20 cellular contexts compared by ENCODE assay signal in the genomic region with DNA sequence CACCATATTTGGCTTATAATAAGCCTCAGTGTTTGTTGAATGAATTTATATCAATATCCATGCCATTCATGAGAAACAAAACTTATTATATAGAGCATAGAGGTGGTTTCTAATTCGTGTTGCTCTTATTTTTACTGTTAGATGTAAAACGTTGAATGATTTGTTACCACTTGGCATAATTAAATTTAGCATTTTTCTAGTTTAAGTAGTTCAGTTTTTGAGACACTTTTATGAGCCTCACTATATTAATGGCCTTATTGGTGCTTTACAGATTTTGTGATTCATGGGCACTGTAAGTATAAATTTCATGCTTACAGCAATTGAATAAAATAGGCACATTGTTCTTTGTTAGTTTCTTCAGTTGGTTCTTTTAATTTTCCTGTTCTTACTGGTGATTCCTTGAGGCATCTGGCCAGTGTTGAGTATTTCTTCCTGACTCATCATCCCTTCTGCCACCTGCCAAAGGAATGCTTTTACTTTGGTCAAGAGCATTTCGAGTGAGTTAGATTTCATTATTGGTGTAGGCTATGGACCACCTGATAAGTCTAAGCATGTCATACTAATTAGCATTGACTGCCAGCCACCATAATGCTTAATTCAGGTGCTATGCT. TPM values are rescaled to one million over a fixed set of nuclear protein-coding genes. Genes with fewer than 3 reads are reported as not detected.
A peak's percentile ranks its signal among the peaks of the same experiment; 100 is the strongest.
DNase-seq lines count a peak whose midpoint lies in the region; ATAC-seq and TF ChIP-seq lines count a peak whose summit lies in the region.
"Had no signal": no experiment of that assay in that cellular context is flagged by ENCODE, and none has a peak within 500 bp of the region (broad histone marks: within the 10 kb centered on the region; RNA-seq: fewer than 3 reads in every experiment).

No MANE protein-coding gene starts in this region.

- H3K4me1 Mint-ChIP-seq in H9, result peaks cover 33 to 35% of the 10 kb centered on the region in 2 experiments

- H3K23me2 ChIP-seq in H9 (ENCODE audit: insufficient read length, low read depth, low read length, poor library complexity, severe bottlenecking), result no peaks in the 10 kb centered on the region

- H3K79me1 ChIP-seq in H9 (ENCODE audit: insufficient read depth, low read depth, low read length, poor library complexity, severe bottlenecking), result no peaks in the 10 kb centered on the region

- no peak overlapping the region for H2BK12ac ChIP-seq in H9 (ENCODE audit: insufficient read length, low read depth, low read length)

- H4K5ac ChIP-seq in H9 (ENCODE audit: insufficient read length, low read depth, low read length), result no peak overlapping the region

- H3K9me2 ChIP-seq in hepatocyte (replicated peaks; ENCODE audit: insufficient read depth), result no peaks in the 10 kb centered on the region

- H3K14ac ChIP-seq in H9 (ENCODE audit: insufficient read depth, low read length), result no peak overlapping the region

- DNase-seq in H9 (no peak), NCI-H69 (lab: John Stamatoyannopoulos, UW) (peak; percentile 68), epithelial cell of esophagus (ENCODE audit: low read depth) (peak; percentile 59), retinal pigment epithelial cell (ENCODE audit: low read depth) (peak; percentile 22), hepatocyte (ENCODE audit: low spot score) (no peak), pons (ENCODE audit: low spot score) (no peak), upper lobe of left lung (no peak)
- DNase-seq: activated T-cell treated with anti-CD3 and anti-CD28 coated beads, Interleukin-2, amount 50 U/mL, for 72 hours; CD4-positive, alpha-beta T cell; colonic mucosa; hypothalamus; lower lobe of right lung; NCI-H1417 treated with DMSO at 0.1 percent for 48 hours; stimulated activated CD4-positive, alpha-beta T cell treated with anti-CD3 and anti-CD28 coated beads, Interleukin-2, amount 100 ng/mL, for 24 hours; T1000 had no signal

- H3K4me2 ChIP-seq in H9 (ENCODE audit: insufficient read depth, insufficient read length, low read length) (no peak overlapping the region), hepatocyte (no peak overlapping the region)

- H3K9ac ChIP-seq in H9 (ENCODE audit: extremely low read depth, insufficient read length, low read length), result no peak overlapping the region

- H3K36me3 Mint-ChIP-seq in H9 (ENCODE audit: insufficient read depth in 1 of 3, low read depth in 3 of 3), result peaks cover 1 to 8% (median 3%) of the 10 kb centered on the region in 3 experiments; a peak in 3 of 7 replicates

- no peak overlapping the region for H3K23ac ChIP-seq in H9 (ENCODE audit: insufficient read length, low read depth, low read length)

- no peak overlapping the region for H2BK120ac ChIP-seq in H9 (ENCODE audit: low read depth, low read length, poor library complexity, severe bottlenecking)

- peak overlapping the region; percentile 68 for H3K27ac ChIP-seq in H9 (ENCODE audit: insufficient read length, low read depth, low read length)
- no peak overlapping the region for H3K27ac ChIP-seq in hepatocyte
- H3K27ac ChIP-seq in upper lobe of left lung, result no peak overlapping the region
- H3K27ac ChIP-seq: colonic mucosa, lower lobe of right lung, tibial nerve had no signal

- peak overlapping the region in 1 of 3 experiments; percentile 53; a peak in 2 of 7 replicates for H3K27ac Mint-ChIP-seq in H9
- H3K27ac Mint-ChIP-seq: activated T-cell treated with anti-CD3 and anti-CD28 coated beads, Interleukin-2, amount 50 U/mL, for 72 hours; CD4-positive, alpha-beta T cell; natural killer cell treated with Interleukin-12 subunit alpha and Interleukin-12 subunit beta and Interleukin-15 and Interleukin-18, amount 100 ng/mL, for 72 hours had no signal

- no peak overlapping the region for H2AK5ac ChIP-seq in H9 (ENCODE audit: insufficient read length, low read length)

- H3K4me3 Mint-ChIP-seq in H9, result no peak overlapping the region
- H3K4me3 Mint-ChIP-seq: activated T-cell treated with anti-CD3 and anti-CD28 coated beads, Interleukin-2, amount 50 U/mL, for 72 hours; CD4-positive, alpha-beta T cell; natural killer cell treated with Interleukin-12 subunit alpha and Interleukin-12 subunit beta and Interleukin-15 and Interleukin-18, amount 100 ng/mL, for 72 hours had no signal

- H3K4ac ChIP-seq in H9 (ENCODE audit: low read depth, low read length), result no peak overlapping the region

- H3K27me3 Mint-ChIP-seq in H9 (ENCODE audit: low read depth), result no peaks in the 10 kb centered on the region
- H3K27me3 Mint-ChIP-seq: CD4-positive, alpha-beta T cell; natural killer cell treated with Interleukin-12 subunit alpha and Interleukin-12 subunit beta and Interleukin-15 and Interleukin-18, amount 100 ng/mL, for 72 hours had no signal

- no peak overlapping the region for H3K4me3 ChIP-seq in epithelial cell of esophagus (ENCODE audit: low read length)
- H3K4me3 ChIP-seq in retinal pigment epithelial cell (ENCODE audit: low read length), result no peak overlapping the region
- no peak overlapping the region for H3K4me3 ChIP-seq in hepatocyte
- no peak overlapping the region for H3K4me3 ChIP-seq in upper lobe of left lung
- H3K4me3 ChIP-seq: colonic mucosa, lower lobe of right lung, tibial nerve had no signal

- H3K9me3 ChIP-seq in H9 (ENCODE audit: control insufficient read depth, low read depth, low read length) (no peaks in the 10 kb centered on the region), hepatocyte (ENCODE audit: low read depth) (no peaks in the 10 kb centered on the region), upper lobe of left lung (no peaks in the 10 kb centered on the region)
- H3K9me3 ChIP-seq: colonic mucosa, lower lobe of right lung, tibial nerve had no signal

- H3K27me3 ChIP-seq in H9 (ENCODE audit: insufficient read depth, low read length) (no peaks in the 10 kb centered on the region), hepatocyte (no peaks in the 10 kb centered on the region), upper lobe of left lung (no peaks in the 10 kb centered on the region)
- H3K27me3 ChIP-seq: colonic mucosa, tibial nerve had no signal

- ATAC-seq in HG02759 (IDR thresholded peaks at IDR 0.05; ENCODE audit: unreplicated experiment) (no peak), upper lobe of left lung (ENCODE audit: low FRiP score in 2 of 2) (no peak)
- ATAC-seq: activated T-cell treated with anti-CD3 and anti-CD28 coated beads, Interleukin-2, amount 50 U/mL, for 72 hours; lower lobe of right lung; natural killer cell treated with Interleukin-12 subunit alpha and Interleukin-12 subunit beta and Interleukin-15 and Interleukin-18, amount 100 ng/mL, for 72 hours; right cardiac atrium; Right ventricle myocardium inferior had no signal

- H2BK20ac ChIP-seq in H9 (ENCODE audit: low read depth, low read length, poor library complexity, severe bottlenecking), result no peak overlapping the region

- H3K18ac ChIP-seq in H9 (ENCODE audit: insufficient read length, low read depth, low read length), result no peak overlapping the region

- no CpG with 5 or more reads among the region's 3 CpGs for WGBS in H9 (ENCODE audit: extremely low coverage, insufficient read length, low lambda C conversion rate)
- WGBS in hepatocyte (ENCODE audit: low lambda C conversion rate, missing lambda C conversion rate), result 89% methylated on average over 3 of the region's 3 CpGs
- 81 to 91% methylated on average over 3 of the region's 3 CpGs for WGBS in upper lobe of left lung, 2 donors

- no peak overlapping the region for H4K91ac ChIP-seq in H9 (ENCODE audit: insufficient read length, low read depth, low read length)

- no peak overlapping the region for H4K8ac ChIP-seq in H9 (replicated peaks; ENCODE audit: insufficient read length, low read depth, low read length)

- no peaks in the 10 kb centered on the region for H4K20me1 ChIP-seq in H9 (ENCODE audit: control insufficient read depth, insufficient read depth, insufficient read length)
- H4K20me1 ChIP-seq in hepatocyte (ENCODE audit: insufficient read depth, poor library complexity, severe bottlenecking), result no peaks in the 10 kb centered on the region

- no peak for TF ChIP-seq CTCF in H9 (conservative IDR thresholded peaks at IDR 0.05)
- no peak for TF ChIP-seq CTCF in epithelial cell of esophagus (IDR thresholded peaks at IDR 0.05; ENCODE audit: insufficient read depth, low read depth, low read length, missing control alignments)
- TF ChIP-seq CTCF in retinal pigment epithelial cell (conservative IDR thresholded peaks at IDR 0.05; ENCODE audit: low read depth, low read length), result no peak
- TF ChIP-seq CTCF in hepatocyte (IDR thresholded peaks at IDR 0.05; ENCODE audit: poor library complexity), result no peak
- no peak for TF ChIP-seq CTCF in upper lobe of left lung (IDR thresholded peaks at IDR 0.05)

- H3K4me1 ChIP-seq in H9 (ENCODE audit: insufficient read depth, low read length) (peaks cover 2% of the 10 kb centered on the region; the same call in 1 of the 2 replicates), hepatocyte (ENCODE audit: insufficient read depth) (no peaks in the 10 kb centered on the region), upper lobe of left lung (peaks cover 6 to 15% (median 13%) of the 10 kb centered on the region in 4 donors)
- H3K4me1 ChIP-seq: colonic mucosa had no signal

- H3K56ac ChIP-seq in H9 (ENCODE audit: insufficient read length, low read depth, low read length), result no peak overlapping the region

- no peak overlapping the region for H2BK5ac ChIP-seq in H9 (ENCODE audit: insufficient read length, low read length)

- H2AFZ ChIP-seq in H9 (ENCODE audit: low read length), result no peak overlapping the region
- no peak overlapping the region for H2AFZ ChIP-seq in hepatocyte

- no peak overlapping the region for H2BK15ac ChIP-seq in H9 (ENCODE audit: low read depth, low read length)

- no peaks in the 10 kb centered on the region for H3K36me3 ChIP-seq in hepatocyte (replicated peaks; ENCODE audit: insufficient read depth, low read depth)
- no peaks in the 10 kb centered on the region for H3K36me3 ChIP-seq in upper lobe of left lung
- H3K36me3 ChIP-seq: colonic mucosa, lower lobe of right lung had no signal

- H3K9me3 Mint-ChIP-seq in H9, result no peaks in the 10 kb centered on the region; a peak in 1 of 5 replicates
- H3K9me3 Mint-ChIP-seq: activated T-cell treated with anti-CD3 and anti-CD28 coated beads, Interleukin-2, amount 50 U/mL, for 72 hours; CD4-positive, alpha-beta T cell; natural killer cell treated with Interleukin-12 subunit alpha and Interleukin-12 subunit beta and Interleukin-15 and Interleukin-18, amount 100 ng/mL, for 72 hours had no signal

- TF ChIP-seq EP300 in upper lobe of left lung (IDR thresholded peaks at IDR 0.05), result no peak

- TF ChIP-seq POLR2A in upper lobe of left lung (IDR thresholded peaks at IDR 0.05), result no peak

- no peak overlapping the region for H3T11ph ChIP-seq in H9 (ENCODE audit: low read length)

- H3K79me2 ChIP-seq in H9 (ENCODE audit: insufficient read depth, low read length), result no peaks in the 10 kb centered on the region
- H3K79me2 ChIP-seq in hepatocyte, result no peaks in the 10 kb centered on the region

RNA-seq across cellular contexts. Expression of a gene that starts 34.8 kb away (rescaled TPM):
- total RNA-seq in H9 (2021) (21.6 and 23.0 TPM in 2 replicates), hepatocyte (17.9 and 19.5 TPM in 2 replicates), upper lobe of left lung (10 to 100 TPM in 4 of 6 donors, 1 to 10 TPM in 2; 9.4 to 22.6 (median 13.8) TPM)
- polyA plus RNA-seq in hepatocyte, result 13.5 and 14.4 TPM in 2 replicates

Comparison
In these comparisons a context has a peak if more than half of its experiments do, and no peak if none do; other contexts are left out.
1. DNase-seq: peak in NCI-H69 (single experiment), epithelial cell of esophagus (single experiment) and retinal pigment epithelial cell (single experiment); none in H9 (single experiment), hepatocyte (single experiment), pons (single experiment) and upper lobe of left lung (0 of 2).